ENCODE assay signal across 23 cellular contexts in genomic region chr15:33864360-33865075, GRCh38.
"Had no signal": no experiment of that assay in that cellular context is flagged by ENCODE, and none has a peak within 500 bp of the region (broad histone marks: within the 10 kb centered on the region; RNA-seq: fewer than 3 reads in every experiment).

No MANE protein-coding gene starts in this region.

- DNase-seq: effector memory CD4-positive, alpha-beta T cell; esophagus squamous epithelium; foreskin melanocyte; heart left ventricle; hippocampal formation; kidney glomerular epithelial cell; mammary epithelial cell; natural killer cell; occipital lobe; pancreas; retina; right lobe of liver; spleen; stimulated activated CD4-positive, alpha-beta T cell treated with anti-CD3 and anti-CD28 coated beads, Interleukin-15, amount 100 ng/mL, for 24 hours; stimulated activated CD4-positive, alpha-beta T cell treated with anti-CD3 and anti-CD28 coated beads, Interleukin-1b, Interleukin-23, amount 100 ng/mL, for 48 hours; stimulated activated CD4-positive, alpha-beta T cell treated with anti-CD3 and anti-CD28 coated beads, Interleukin-4, amount 100 ng/mL, for 24 hours; tibial artery; upper lobe of right lung had no signal

- H3K4me3 ChIP-seq: esophagus squamous epithelium, heart left ventricle, pancreas, right lobe of liver, spleen, tibial artery, upper lobe of right lung, vagina had no signal

- H3K27ac ChIP-seq: epithelial cell of prostate, esophagus squamous epithelium, heart left ventricle, pancreas, right lobe of liver, spleen, tibial artery, upper lobe of right lung, vagina had no signal

- H3K4me3 Mint-ChIP-seq: natural killer cell; stimulated activated memory B cell treated with anti-CD40 and anti-IgM and Interleukin-4, amounts not matched to agents 10 μg/mL and 1 μg/mL and 100 μg/mL, for 72 hours; stimulated activated naive CD8-positive, alpha-beta T cell treated with anti-CD3 and anti-CD28 coated beads, Interleukin-15, Interleukin-2, amounts not matched to agents 100 ng/mL and 50 ng/mL, for 24 hours had no signal

- H3K9me3 Mint-ChIP-seq: natural killer cell; stimulated activated memory B cell treated with anti-CD40 and anti-IgM and Interleukin-4, amounts not matched to agents 10 μg/mL and 1 μg/mL and 100 μg/mL, for 72 hours; stimulated activated naive CD8-positive, alpha-beta T cell treated with anti-CD3 and anti-CD28 coated beads, Interleukin-15, Interleukin-2, amounts not matched to agents 100 ng/mL and 50 ng/mL, for 24 hours had no signal

- H3K27me3 ChIP-seq: esophagus squamous epithelium, heart left ventricle, pancreas, right lobe of liver, spleen, tibial artery, upper lobe of right lung, vagina had no signal

- H3K4me1 Mint-ChIP-seq: natural killer cell; stimulated activated memory B cell treated with anti-CD40 and anti-IgM and Interleukin-4, amounts not matched to agents 10 μg/mL and 1 μg/mL and 100 μg/mL, for 72 hours had no signal

- H3K27me3 Mint-ChIP-seq: progenitor cell of endocrine pancreas; stimulated activated memory B cell treated with anti-CD40 and anti-IgM and Interleukin-4, amounts not matched to agents 10 μg/mL and 1 μg/mL and 100 μg/mL, for 72 hours; stimulated activated naive CD8-positive, alpha-beta T cell treated with anti-CD3 and anti-CD28 coated beads, Interleukin-15, Interleukin-2, amounts not matched to agents 100 ng/mL and 50 ng/mL, for 24 hours had no signal

- H3K36me3 ChIP-seq: pancreas had no signal

- H3K4me1 ChIP-seq: pancreas, right lobe of liver, spleen, upper lobe of right lung, vagina had no signal

- H3K9me3 ChIP-seq: esophagus squamous epithelium, heart left ventricle, pancreas, right lobe of liver, spleen, tibial artery, upper lobe of right lung, vagina had no signal

- ATAC-seq: heart left ventricle; natural killer cell; pancreas; right lobe of liver; stimulated activated memory B cell treated with anti-CD40 and anti-IgM and Interleukin-4, amounts not matched to agents 10 μg/mL and 1 μg/mL and 100 μg/mL, for 72 hours; upper lobe of right lung had no signal

- H3K27ac Mint-ChIP-seq: natural killer cell; progenitor cell of endocrine pancreas; stimulated activated memory B cell treated with anti-CD40 and anti-IgM and Interleukin-4, amounts not matched to agents 10 μg/mL and 1 μg/mL and 100 μg/mL, for 72 hours; stimulated activated naive CD8-positive, alpha-beta T cell treated with anti-CD3 and anti-CD28 coated beads, Interleukin-15, Interleukin-2, amounts not matched to agents 100 ng/mL and 50 ng/mL, for 24 hours had no signal
